29 cellular contexts compared by ENCODE assay signal in genomic region chr7:149864023-149864422, GRCh38. TPM values are rescaled to one million over a fixed set of nuclear protein-coding genes. Genes with fewer than 3 reads are reported as not detected.
DNase-seq lines count a peak whose midpoint lies in the region; ATAC-seq and TF ChIP-seq lines count a peak whose summit lies in the region.
"Had no signal": no experiment of that assay in that cellular context is flagged by ENCODE, and none has a peak within 500 bp of the region (broad histone marks: within the 10 kb centered on the region; RNA-seq: fewer than 3 reads in every experiment).

No MANE protein-coding gene starts in this region.

- no peaks in the 10 kb centered on the region for H3K27me3 ChIP-seq in stomach
- H3K27me3 ChIP-seq: neural progenitor cell, pancreas, upper lobe of left lung had no signal

- peaks cover 56% of the 10 kb centered on the region for H3K4me1 Mint-ChIP-seq in T-helper 1 cell treated with Interleukin-12 subunit alpha and Interleukin-12 subunit beta and Interleukin-4 antibody, amounts not matched to agents 30 μg/mL and 1 μg/mL, for 36 hours (ENCODE audit: low read depth)
- peaks cover 72% of the 10 kb centered on the region for H3K4me1 Mint-ChIP-seq in activated naive CD8-positive, alpha-beta T cell (ENCODE audit: low read depth)
- H3K4me1 Mint-ChIP-seq in activated naive CD8-positive, alpha-beta T cell treated with anti-CD3 and anti-CD28 coated beads, Interleukin-2, amount 50 U/mL, for 24 hours: peaks cover 49% of the 10 kb centered on the region
- peaks cover 55% of the 10 kb centered on the region for H3K4me1 Mint-ChIP-seq in activated naive CD8-positive, alpha-beta T cell treated with anti-CD3 and anti-CD28 coated beads for 36 hours
- H3K4me1 Mint-ChIP-seq: neural progenitor cell had no signal

- DNase-seq in T-helper 1 cell (no peak), stomach (no peak), putamen (ENCODE audit: low spot score) (no peak)
- no peak for DNase-seq in activated naive CD8-positive, alpha-beta T cell treated with anti-CD3 and anti-CD28 coated beads, Interleukin-2, amount 50 U/mL, for 24 hours
- DNase-seq in activated naive CD8-positive, alpha-beta T cell treated with anti-CD3 and anti-CD28 coated beads for 36 hours: no peak
- DNase-seq: activated T-cell treated with anti-CD3 and anti-CD28 coated beads for 4 hours; glutamatergic neuron; HFFc6; IMR-90; NCI-H2107; NCI-H446; NCI-H748 treated with DMSO at 0.1 percent for 48 hours; retina; SHP77; stimulated activated naive B cell treated with anti-CD40 and anti-IgM and Interleukin-4, amounts not matched to agents 10 μg/mL and 1 μg/mL and 100 μg/mL, for 72 hours; upper lobe of left lung had no signal

- H3K4me1 ChIP-seq in stomach: peaks cover 0 to 13% (median 0%) of the 10 kb centered on the region in 4 donors
- H3K4me1 ChIP-seq: neural progenitor cell, pancreas had no signal

- no peak for TF ChIP-seq POLR2A in stomach (IDR thresholded peaks at IDR 0.05)

- H3K4me3 Mint-ChIP-seq in T-helper 1 cell treated with Interleukin-12 subunit alpha and Interleukin-12 subunit beta and Interleukin-4 antibody, amounts not matched to agents 30 μg/mL and 1 μg/mL, for 36 hours: no peak overlapping the region
- H3K4me3 Mint-ChIP-seq in activated naive CD8-positive, alpha-beta T cell: no peak overlapping the region
- no peak overlapping the region for H3K4me3 Mint-ChIP-seq in activated naive CD8-positive, alpha-beta T cell treated with anti-CD3 and anti-CD28 coated beads, Interleukin-2, amount 50 U/mL, for 24 hours
- H3K4me3 Mint-ChIP-seq in activated naive CD8-positive, alpha-beta T cell treated with anti-CD3 and anti-CD28 coated beads for 36 hours: no peak overlapping the region
- H3K4me3 Mint-ChIP-seq: GM23338; HFFc6; memory B cell; neural progenitor cell; stimulated activated naive B cell treated with anti-CD40 and anti-IgM and Interleukin-4, amounts not matched to agents 10 μg/mL and 1 μg/mL and 100 μg/mL, for 72 hours had no signal

- 84 to 95% (median 89%) methylated on average over 4 to 8 of the region's 8 CpGs for WGBS in stomach, 5 donors

- ATAC-seq in activated naive CD8-positive, alpha-beta T cell treated with anti-CD3 and anti-CD28 coated beads, Interleukin-2, amount 50 U/mL, for 24 hours: no peak
- ATAC-seq in GM19463 (IDR thresholded peaks at IDR 0.05; ENCODE audit: unreplicated experiment): no peak
- ATAC-seq: esophagus mucosa; GM23338; left lobe of liver; pancreas; stimulated activated naive B cell treated with anti-CD40 and anti-IgM and Interleukin-4, amounts not matched to agents 10 μg/mL and 1 μg/mL and 100 μg/mL, for 72 hours had no signal

- TF ChIP-seq EP300 in stomach (IDR thresholded peaks at IDR 0.05): no peak

- no peaks in the 10 kb centered on the region for H3K27me3 Mint-ChIP-seq in T-helper 1 cell treated with Interleukin-12 subunit alpha and Interleukin-12 subunit beta and Interleukin-4 antibody, amounts not matched to agents 30 μg/mL and 1 μg/mL, for 36 hours (ENCODE audit: low read depth)
- H3K27me3 Mint-ChIP-seq in activated naive CD8-positive, alpha-beta T cell: no peaks in the 10 kb centered on the region
- H3K27me3 Mint-ChIP-seq in activated naive CD8-positive, alpha-beta T cell treated with anti-CD3 and anti-CD28 coated beads, Interleukin-2, amount 50 U/mL, for 24 hours: no peaks in the 10 kb centered on the region
- no peaks in the 10 kb centered on the region for H3K27me3 Mint-ChIP-seq in activated naive CD8-positive, alpha-beta T cell treated with anti-CD3 and anti-CD28 coated beads for 36 hours
- H3K27me3 Mint-ChIP-seq: memory B cell; stimulated activated naive B cell treated with anti-CD40 and anti-IgM and Interleukin-4, amounts not matched to agents 10 μg/mL and 1 μg/mL and 100 μg/mL, for 72 hours had no signal

- no peak overlapping the region for H3K4me3 ChIP-seq in stomach
- H3K4me3 ChIP-seq: coronary artery, GM23338, neural progenitor cell, pancreas, skin epidermis, upper lobe of left lung had no signal

- no peak for TF ChIP-seq CTCF in stomach (IDR thresholded peaks at IDR 0.05)

- peaks cover 29% of the 10 kb centered on the region for H3K36me3 Mint-ChIP-seq in T-helper 1 cell treated with Interleukin-12 subunit alpha and Interleukin-12 subunit beta and Interleukin-4 antibody, amounts not matched to agents 30 μg/mL and 1 μg/mL, for 36 hours (ENCODE audit: low read depth)
- H3K36me3 Mint-ChIP-seq in activated naive CD8-positive, alpha-beta T cell: peaks cover 10% of the 10 kb centered on the region
- H3K36me3 Mint-ChIP-seq in activated naive CD8-positive, alpha-beta T cell treated with anti-CD3 and anti-CD28 coated beads, Interleukin-2, amount 50 U/mL, for 24 hours (ENCODE audit: low read depth): peaks cover 11% of the 10 kb centered on the region
- peaks cover 5% of the 10 kb centered on the region for H3K36me3 Mint-ChIP-seq in activated naive CD8-positive, alpha-beta T cell treated with anti-CD3 and anti-CD28 coated beads for 36 hours

- H3K27ac Mint-ChIP-seq in T-helper 1 cell treated with Interleukin-12 subunit alpha and Interleukin-12 subunit beta and Interleukin-4 antibody, amounts not matched to agents 30 μg/mL and 1 μg/mL, for 36 hours: peak overlapping the region; percentile 72
- peak overlapping the region; percentile 97 for H3K27ac Mint-ChIP-seq in activated naive CD8-positive, alpha-beta T cell
- H3K27ac Mint-ChIP-seq in activated naive CD8-positive, alpha-beta T cell treated with anti-CD3 and anti-CD28 coated beads, Interleukin-2, amount 50 U/mL, for 24 hours: no peak overlapping the region
- peak overlapping the region; percentile 38 for H3K27ac Mint-ChIP-seq in activated naive CD8-positive, alpha-beta T cell treated with anti-CD3 and anti-CD28 coated beads for 36 hours
- H3K27ac Mint-ChIP-seq: GM23338; HFFc6; memory B cell; neural progenitor cell; stimulated activated naive B cell treated with anti-CD40 and anti-IgM and Interleukin-4, amounts not matched to agents 10 μg/mL and 1 μg/mL and 100 μg/mL, for 72 hours had no signal

- H3K9me3 Mint-ChIP-seq in T-helper 1 cell treated with Interleukin-12 subunit alpha and Interleukin-12 subunit beta and Interleukin-4 antibody, amounts not matched to agents 30 μg/mL and 1 μg/mL, for 36 hours: no peaks in the 10 kb centered on the region
- H3K9me3 Mint-ChIP-seq in activated naive CD8-positive, alpha-beta T cell (ENCODE audit: low read depth): no peaks in the 10 kb centered on the region
- H3K9me3 Mint-ChIP-seq in activated naive CD8-positive, alpha-beta T cell treated with anti-CD3 and anti-CD28 coated beads, Interleukin-2, amount 50 U/mL, for 24 hours: no peaks in the 10 kb centered on the region
- H3K9me3 Mint-ChIP-seq in activated naive CD8-positive, alpha-beta T cell treated with anti-CD3 and anti-CD28 coated beads for 36 hours: no peaks in the 10 kb centered on the region
- H3K9me3 Mint-ChIP-seq: GM23338; HFFc6; memory B cell; neural progenitor cell; stimulated activated naive B cell treated with anti-CD40 and anti-IgM and Interleukin-4, amounts not matched to agents 10 μg/mL and 1 μg/mL and 100 μg/mL, for 72 hours had no signal

- H3K36me3 ChIP-seq in stomach: peaks cover 23 to 78% (median 71%) of the 10 kb centered on the region in 4 donors
- H3K36me3 ChIP-seq: neural progenitor cell had no signal

- H3K27ac ChIP-seq in stomach: no peak overlapping the region
- H3K27ac ChIP-seq: 22Rv1, C4-2B, coronary artery, neural progenitor cell, pancreas, upper lobe of left lung had no signal

- intact Hi-C loops in stomach (cut with DNase I; ENCODE audit: low total_unique reads): no loop called here

- no peaks in the 10 kb centered on the region for H3K9me3 ChIP-seq in stomach
- H3K9me3 ChIP-seq: pancreas, upper lobe of left lung had no signal

RNA-seq across cellular contexts. Expression of gene ATP6V0E2, which starts 9.7 kb away (rescaled TPM):
- 10 to 100 TPM; 59.2 to 64.0 TPM for total RNA-seq in activated naive CD8-positive, alpha-beta T cell treated with anti-CD3 and anti-CD28 coated beads for 36 hours
- 10 to 100 TPM in 3 of 5 donors, 1 to 10 TPM in 1, not detected in 1; 5.1 to 83.5 (median 12.5) TPM for total RNA-seq in stomach
- 10 to 100 TPM; 17.1 to 22.4 (median 19.4) TPM for polyA plus RNA-seq in stomach

RNA-seq across cellular contexts. Expression of gene ZNF862, which starts 25.8 kb away (rescaled TPM):
- total RNA-seq in activated naive CD8-positive, alpha-beta T cell treated with anti-CD3 and anti-CD28 coated beads for 36 hours: 1 to 10 TPM; 5.9 to 7.0 TPM
- 10 to 100 TPM in 2 of 5 donors, 1 to 10 TPM in 3; 7.0 to 13.4 (median 7.3) TPM for total RNA-seq in stomach
- polyA plus RNA-seq in stomach: 1 to 10 TPM; 2.4 to 7.5 (median 2.6) TPM
